Comparison of ENCODE assay signal across 8 cellular contexts in genomic region chr11:28110108-28110838, GRCh38. TPM values are rescaled to one million over a fixed set of nuclear protein-coding genes. Genes with fewer than 3 reads are reported as not detected.
DNase-seq lines count a peak whose midpoint lies in the region; ATAC-seq, FAIRE-seq and TF ChIP-seq lines count a peak whose summit lies in the region.

No MANE protein-coding gene starts in this region.

- ATAC-seq in GM21717 (IDR thresholded peaks at IDR 0.05; ENCODE audit: unreplicated experiment), result peak; percentile 39

- H3K4me1 ChIP-seq in KMS-11 (ENCODE audit: low read depth, poor library complexity, severe bottlenecking), result peaks cover 40% of the 10 kb centered on the region
- H3K4me1 ChIP-seq in neuron (ENCODE audit: insufficient read depth, low read length), result peaks cover 11% of the 10 kb centered on the region
- peaks cover 22% of the 10 kb centered on the region for H3K4me1 ChIP-seq in testis

- H3K4me2 ChIP-seq in KMS-11, result peak overlapping the region; percentile 94

- TF ChIP-seq POLR2A in testis (IDR thresholded peaks at IDR 0.05), result no peak

- H3K4me3 ChIP-seq in KMS-11 (IDR thresholded peaks at IDR 0.05; ENCODE audit: insufficient read depth, low read depth, low read length) (peak overlapping the region; percentile 46), neuron (ENCODE audit: low read length) (peak overlapping the region; percentile 74), testis (peak overlapping the region; percentile 70 to 76)

- intact Hi-C loops in testis (cut with DNase I; ENCODE audit: low total_unique reads), result no loop called here

- peaks cover 61% of the 10 kb centered on the region for H3K79me2 ChIP-seq in KMS-11 (ENCODE audit: insufficient read depth, low read depth)

- 0 to 1% methylated on average over 31 of the region's 31 CpGs for WGBS in testis, 2 donors

- H3K27me3 ChIP-seq in KMS-11 (ENCODE audit: insufficient read depth, low read depth) (no peaks in the 10 kb centered on the region), neuron (ENCODE audit: insufficient read depth, low read length) (no peaks in the 10 kb centered on the region), testis (no peaks in the 10 kb centered on the region)

- no peaks in the 10 kb centered on the region for H4K20me1 ChIP-seq in KMS-11 (ENCODE audit: insufficient read depth)

- TF ChIP-seq CTCF in KMS-11 (conservative IDR thresholded peaks at IDR 0.05; ENCODE audit: low read depth, low read length) (no peak), testis (IDR thresholded peaks at IDR 0.05) (no peak)

- peak; percentile 82 for DNase-seq in Daoy (ENCODE audit: low read depth)
- peak; percentile 56 to 62 for DNase-seq in SHP77 (lab: John Stamatoyannopoulos, UW)
- DNase-seq in activated naive CD4-positive, alpha-beta T cell (lab: John Stamatoyannopoulos, UW), result peak; percentile 6 to 35 (median 20)
- DNase-seq in frontal cortex (ENCODE audit: low spot score in 2 of 2), result peak; percentile 8 to 16
- DNase-seq in testis, result peak; percentile 84

- no peaks in the 10 kb centered on the region for H3K9me3 ChIP-seq in neuron (ENCODE audit: low read length)
- no peaks in the 10 kb centered on the region for H3K9me3 ChIP-seq in testis

- H3K27ac ChIP-seq in KMS-11 (peak overlapping the region; percentile 83), testis (peak overlapping the region; percentile 84 to 86)

- H3K36me3 ChIP-seq in KMS-11 (ENCODE audit: insufficient read depth) (0 out of 2 replicates have a peak, but pooled peaks cover 5% of the 10 kb centered on the region), neuron (ENCODE audit: insufficient read depth, low read length) (peaks cover 16% of the 10 kb centered on the region), testis (ENCODE audit: low read depth, missing control alignments) (no peaks in the 10 kb centered on the region)

- no peak for FAIRE-seq in frontal cortex (lab: Jason Lieb, UNC)

- H2AFZ ChIP-seq in KMS-11 (ENCODE audit: low read depth), result peak overlapping the region; percentile 27
- peak overlapping the region; percentile 57 for H2AFZ ChIP-seq in neuron (ENCODE audit: low read depth, low read length)

- H3K9ac ChIP-seq in KMS-11, result peak overlapping the region; percentile 90

RNA-seq across cellular contexts. Expression of gene METTL15, which starts 2.1 kb away (rescaled TPM):
- 7.0 and 14.4 TPM in 2 replicates for total RNA-seq in Daoy (2014; rRNA removed; shearing (Covaris generic))
- total RNA-seq in frontal cortex, result 19.2 TPM
- total RNA-seq in testis, result 10 to 100 TPM; 14.8 to 25.7 TPM
- 8.2 TPM for polyA plus RNA-seq in testis (ENCODE audit: insufficient read depth, low read depth, low replicate concordance)

RNA-seq across cellular contexts. Expression of gene KIF18A, which starts 2.3 kb away (rescaled TPM):
- total RNA-seq in Daoy (2014; rRNA removed; shearing (Covaris generic)), result 27.5 and 46.9 TPM in 2 replicates
- total RNA-seq in frontal cortex (4.9 TPM), testis (10 to 100 TPM; 14.4 to 22.5 TPM)
- polyA plus RNA-seq in testis (ENCODE audit: insufficient read depth, low read depth, low replicate concordance), result 9.5 TPM

Comparison
In these comparisons a context has a peak if more than half of its experiments do, and no peak if none do; other contexts are left out.
1. Peak in every context shown above with its lines: DNase-seq, ATAC-seq, H3K4me3 ChIP-seq and H3K27ac ChIP-seq.
2. DNase-seq: peak in every context shown above with its lines; median percentile 84 in testis; 82 in Daoy; 59 in SHP77; 20 in activated naive CD4-positive, alpha-beta T cell; 12 in frontal cortex.